In the genomic region with DNA sequence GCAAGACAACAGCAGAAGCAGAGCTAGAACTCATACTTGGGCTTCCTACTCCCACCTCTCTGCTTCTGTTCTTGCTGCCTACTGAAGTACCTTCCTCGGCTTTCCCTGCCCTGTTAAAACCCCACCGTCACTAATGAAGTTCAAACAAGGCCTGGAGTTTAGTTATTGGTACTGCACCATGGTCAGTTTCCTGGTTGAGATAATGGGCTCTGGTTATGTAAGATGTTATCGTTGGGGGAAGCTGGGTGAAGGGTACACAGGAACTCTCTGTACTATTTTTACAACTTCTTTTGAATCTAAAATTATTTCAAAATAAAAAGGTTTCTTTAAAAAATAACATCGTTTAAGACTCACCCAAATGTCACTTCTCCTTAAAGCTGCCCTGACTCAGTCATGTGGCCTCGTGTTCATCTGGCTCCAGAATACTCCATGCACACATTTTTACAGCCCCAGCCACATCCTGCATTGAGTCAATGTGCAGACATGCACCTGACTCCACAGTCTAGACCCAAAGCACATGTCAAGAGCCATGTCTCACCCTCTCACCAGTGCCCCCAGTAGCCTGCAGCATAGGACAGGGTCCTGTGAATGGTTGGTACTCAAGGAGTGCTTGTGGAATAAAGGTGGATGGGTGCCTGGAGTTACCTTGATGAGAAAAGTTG, we compare ENCODE assay signal across 1 cellular context.
TF ChIP-seq lines count a peak whose summit lies in the region.

No MANE protein-coding gene starts in this region.

TF ChIP-seq in IMR-90, 13 proteins besides CTCF, POLR2A, EP300 and RAD21:
- TF ChIP-seq MAFK (IDR thresholded peaks at IDR 0.05; ENCODE audit: low read depth, low read length), result no peak
- no peak for TF ChIP-seq SMC3 (IDR thresholded peaks at IDR 0.05; ENCODE audit: low read depth, low read length)
- no peak for TF ChIP-seq MXI1 (IDR thresholded peaks at IDR 0.05; ENCODE audit: borderline replicate concordance, low read depth, low read length)
- no peak for TF ChIP-seq CEBPB (IDR thresholded peaks at IDR 0.05; ENCODE audit: low read depth, low read length)
